ENCODE assay signal across 16 cellular contexts in genomic region chr9:76896035-76896434, GRCh38.
"Had no signal": no experiment of that assay in that cellular context is flagged by ENCODE, and none has a peak within 500 bp of the region (broad histone marks: within the 10 kb centered on the region; RNA-seq: fewer than 3 reads in every experiment).

No MANE protein-coding gene starts in this region.

- H3K36me3 ChIP-seq: brain microvascular endothelial cell, gastrocnemius medialis, prostate gland, SJCRH30, thyroid gland had no signal

- ATAC-seq: activated CD4-positive, CD25-positive, alpha-beta regulatory T cell treated with anti-CD3 and anti-CD28 coated beads, Interleukin-2, amount 50 U/mL, for 24 hours; activated CD8-positive, alpha-beta memory T cell treated with anti-CD3 and anti-CD28 coated beads, Interleukin-2, amount 10 ng/mL, durations not matched to agents 7 days and 5 days; activated naive CD4-positive, alpha-beta T cell treated with anti-CD3 and anti-CD28 coated beads, Interleukin-2, amount 50 U/mL, for 72 hours; activated T-cell treated with anti-CD3 and anti-CD28 coated beads, Interleukin-2, amount 50 U/mL, for 4 hours; sciatic nerve had no signal

- H3K27ac ChIP-seq: brain microvascular endothelial cell, hepatocyte, SJCRH30, thyroid gland had no signal

- H3K4me3 ChIP-seq: gastrocnemius medialis, hepatocyte, prostate gland, SJCRH30, thyroid gland had no signal

- H2AFZ ChIP-seq: hepatocyte had no signal

- H3K9me3 ChIP-seq: gastrocnemius medialis, prostate gland, SJCRH30, thyroid gland had no signal

- H3K27me3 ChIP-seq: SJCRH30, thyroid gland had no signal

- H3K4me1 ChIP-seq: gastrocnemius medialis, prostate gland, thyroid gland had no signal

- DNase-seq: activated CD4-positive, alpha-beta T cell treated with anti-CD3 and anti-CD28 coated beads, Interleukin-2, amount 50 U/mL, for 4 hours; activated CD8-positive, alpha-beta memory T cell treated with anti-CD3 and anti-CD28 coated beads, Interleukin-2, amount 10 ng/mL, durations not matched to agents 7 days and 5 days; activated effector memory CD4-positive, alpha-beta T cell treated with anti-CD3 and anti-CD28 coated beads, Interleukin-2, amount 50 U/mL, for 16 hours; activated T-cell treated with anti-CD3 and anti-CD28 coated beads, Interleukin-2, amount 50 U/mL, for 4 hours; amniotic stem cell; brain microvascular endothelial cell; gastrocnemius medialis; SJCRH30; stimulated activated CD4-positive, alpha-beta T cell treated with anti-CD3 and anti-CD28 coated beads, Interleukin-2, amount 100 ng/mL, for 24 hours; stimulated activated naive CD4-positive, alpha-beta T cell; thyroid gland had no signal

- H3K79me2 ChIP-seq: hepatocyte had no signal

- H3K4me2 ChIP-seq: hepatocyte had no signal
